ENCODE assay signal across 29 cellular contexts in the genomic region with DNA sequence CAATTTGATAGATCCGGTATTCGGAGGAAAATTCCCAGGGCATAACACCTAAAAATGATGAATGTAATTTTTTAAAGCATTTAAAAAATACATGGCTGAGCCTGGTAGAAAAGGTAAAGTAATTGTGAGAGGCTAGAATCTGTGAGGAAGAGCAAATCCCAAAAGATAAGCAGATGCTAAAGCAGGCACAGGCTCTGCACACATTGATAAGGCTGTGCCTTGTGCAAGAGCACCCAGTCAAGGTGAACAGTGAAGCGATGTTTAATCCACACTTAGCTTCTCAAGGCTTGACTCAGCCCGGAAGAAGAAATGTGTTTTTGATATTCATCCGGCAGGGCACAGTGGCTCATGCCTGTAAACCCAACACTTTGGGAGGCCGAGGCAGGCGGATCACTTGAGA.
"Had no signal": no experiment of that assay in that cellular context is flagged by ENCODE, and none has a peak within 500 bp of the region (broad histone marks: within the 10 kb centered on the region; RNA-seq: fewer than 3 reads in every experiment).

No MANE protein-coding gene starts in this region.

- H3K36me3 ChIP-seq: gastrocnemius medialis, left ventricle myocardium inferior, lower lobe of right lung, right lobe of liver, suprapubic skin, transverse colon, upper lobe of right lung, uterus had no signal

- H3K4me1 ChIP-seq: gastrocnemius medialis, parathyroid adenoma, right lobe of liver, uterus had no signal

- ATAC-seq: esophagus mucosa; gastrocnemius medialis; left colon; lower lobe of right lung; natural killer cell; right lobe of liver; stimulated activated naive CD8-positive, alpha-beta T cell treated with anti-CD3 and anti-CD28 coated beads, Interleukin-15, amount 100 ng/mL, for 72 hours; upper lobe of right lung had no signal

- DNase-seq: cortex of kidney; dorsolateral prefrontal cortex; effector CD4-positive, alpha-beta T cell; foreskin fibroblast; gastrocnemius medialis; head of caudate nucleus; hippocampal formation; immature natural killer cell; islet precursor cell; kidney glomerular epithelial cell; left colon; left ventricle myocardium inferior; lower lobe of right lung; natural killer cell; occipital lobe; right lobe of liver; small intestine; stimulated activated CD4-positive, alpha-beta T cell treated with anti-CD3 and anti-CD28 coated beads, Interleukin-12 subunit alpha, Interleukin-12 subunit beta, amount 100 ng/mL, for 4 hours; stimulated activated CD4-positive, alpha-beta T cell treated with anti-CD3 and anti-CD28 coated beads, Interleukin-1b, Interleukin-23, amount 100 ng/mL, for 48 hours; stimulated activated CD4-positive, alpha-beta T cell treated with anti-CD3 and anti-CD28 coated beads, Interleukin-4, amount 100 ng/mL, for 1 hour; stimulated activated CD8-positive, alpha-beta memory T cell treated with anti-CD3 and anti-CD28 coated beads, Interleukin-4, amount 100 ng/mL, for 48 hours; stimulated activated naive CD4-positive, alpha-beta T cell; stimulated activated naive CD8-positive, alpha-beta T cell treated with anti-CD3 and anti-CD28 coated beads, Interleukin-15, amount 100 ng/mL, for 72 hours; transverse colon; upper lobe of right lung; uterus had no signal

- H3K27ac ChIP-seq: dorsolateral prefrontal cortex, gastrocnemius medialis, left ventricle myocardium inferior, lower lobe of right lung, parathyroid adenoma, right lobe of liver, suprapubic skin, transverse colon, upper lobe of right lung, uterus had no signal

- H2AFZ ChIP-seq: parathyroid adenoma had no signal

- H3K27me3 ChIP-seq: dorsolateral prefrontal cortex, gastrocnemius medialis, right lobe of liver, suprapubic skin, transverse colon, upper lobe of right lung, uterus had no signal

- H3K4me3 ChIP-seq: dorsolateral prefrontal cortex, gastrocnemius medialis, left ventricle myocardium inferior, lower lobe of right lung, right lobe of liver, suprapubic skin, transverse colon, upper lobe of right lung, uterus had no signal

- H3K79me2 ChIP-seq: parathyroid adenoma had no signal

- H3K9me3 ChIP-seq: gastrocnemius medialis, lower lobe of right lung, right lobe of liver, suprapubic skin, transverse colon, upper lobe of right lung, uterus had no signal

- H3K9ac ChIP-seq: parathyroid adenoma had no signal

- FAIRE-seq: small intestine had no signal
